In the genomic region with DNA sequence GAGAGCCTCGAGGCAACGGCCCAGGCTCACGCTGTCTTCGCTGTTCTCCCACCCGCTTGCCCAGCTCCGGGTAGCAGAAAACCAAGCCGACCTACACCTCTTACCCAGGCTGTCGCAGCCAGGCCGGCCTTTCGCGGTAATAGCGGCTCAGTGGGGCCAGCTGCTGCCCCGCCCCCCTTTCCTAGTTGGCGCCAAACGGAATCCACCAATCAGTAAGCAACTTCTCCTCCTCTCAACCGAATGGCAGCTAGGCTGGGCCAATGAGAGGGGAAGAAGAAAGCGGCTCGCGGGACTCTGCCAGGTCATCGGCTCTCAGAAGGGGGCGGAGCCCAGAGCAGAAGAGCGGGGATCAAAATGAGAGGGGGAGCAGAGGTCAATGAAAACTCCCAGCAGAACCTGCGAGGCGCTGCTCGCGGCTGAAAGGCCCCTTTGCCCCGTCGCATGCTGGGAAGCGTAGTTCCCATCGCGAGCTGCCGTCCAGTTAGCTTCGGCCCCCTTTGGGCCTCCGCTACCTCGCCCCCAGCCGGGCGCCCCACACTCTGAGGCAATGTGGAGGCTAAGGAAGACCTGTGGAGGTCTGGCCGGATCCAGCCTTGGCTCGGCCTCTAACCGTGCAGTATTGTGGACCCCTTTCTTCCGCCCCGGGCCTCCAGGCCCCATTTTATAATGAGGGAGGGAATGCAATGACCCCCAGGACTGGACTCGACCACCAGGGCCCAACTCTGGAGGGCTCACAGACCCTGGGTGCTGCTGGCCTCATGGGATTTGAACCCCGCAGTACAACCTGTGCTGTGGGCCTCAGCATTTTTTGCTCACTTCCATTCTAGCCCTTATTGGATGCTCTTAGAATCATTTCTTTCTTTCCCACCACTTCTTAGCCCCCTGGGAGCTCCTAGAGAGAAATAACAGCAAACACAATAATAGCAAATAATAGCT, we compare ENCODE assay signal across 8 cellular contexts. TPM values are rescaled to one million over a fixed set of nuclear protein-coding genes. Genes with fewer than 3 reads are reported as not detected.
DNase-seq lines count a peak whose midpoint lies in the region; ATAC-seq and TF ChIP-seq lines count a peak whose summit lies in the region.

A gene (minus strand): TSS at position 152 of the 936 bp plus-strand sequence. CDS start 470 bp downstream, outside the sequence.

- H3K27ac ChIP-seq in Karpas-422 (ENCODE audit: low read length): peak within 1 kb of the TSS; percentile 74
- peak within 1 kb of the TSS; percentile 36 to 82 (median 68) for H3K27ac ChIP-seq in esophagus squamous epithelium

- H3K4me1 ChIP-seq in Karpas-422 (ENCODE audit: low read length) (peaks cover 33% of the 10 kb centered on the region), esophagus squamous epithelium (peaks cover 11 to 22% (median 14%) of the 10 kb centered on the region in 3 donors)

- intact Hi-C loops in esophagus squamous epithelium (cut with DNase I): no loop called here

- peak within 1 kb of the TSS; percentile 91 for H3K9ac ChIP-seq in Karpas-422 (ENCODE audit: low read length)

- H3K36me3 ChIP-seq in Karpas-422 (ENCODE audit: insufficient read depth, low read length) (peaks cover 31% of the 10 kb centered on the region), esophagus squamous epithelium (peaks cover 0 to 3% (median 0%) of the 10 kb centered on the region in 3 donors)

- TF ChIP-seq POLR2A in esophagus squamous epithelium (IDR thresholded peaks at IDR 0.05): no peak

- WGBS in esophagus squamous epithelium, 2 donors: 14 to 17% methylated on average over 23 to 27 of the region's 44 CpGs

- H3K9me3 ChIP-seq in Karpas-422 (ENCODE audit: low read length): no peaks in the 10 kb centered on the region
- no peaks in the 10 kb centered on the region for H3K9me3 ChIP-seq in esophagus squamous epithelium

- ATAC-seq in GM21825 (IDR thresholded peaks at IDR 0.05; ENCODE audit: unreplicated experiment): peak; percentile 92

- no peak for TF ChIP-seq CTCF in esophagus squamous epithelium (IDR thresholded peaks at IDR 0.05)

- H3K4me3 ChIP-seq in Karpas-422 (ENCODE audit: low read length): peak within 1 kb of the TSS; percentile 78
- peak within 1 kb of the TSS; percentile 66 to 83 (median 73) for H3K4me3 ChIP-seq in esophagus squamous epithelium

- no peaks in the 10 kb centered on the region for H4K20me1 ChIP-seq in Karpas-422 (ENCODE audit: insufficient read depth, low read depth, low read length)

- H3K79me2 ChIP-seq in Karpas-422 (ENCODE audit: low read length): peaks cover 46% of the 10 kb centered on the region

- H3K9me2 ChIP-seq in Karpas-422 (replicated peaks; ENCODE audit: insufficient read depth, low read length): no peaks in the 10 kb centered on the region

- peak within 1 kb of the TSS; percentile 90 for H2AFZ ChIP-seq in Karpas-422 (ENCODE audit: low read length)

- peak within 1 kb of the TSS; percentile 92 for H3K4me2 ChIP-seq in Karpas-422 (ENCODE audit: low read depth, low read length, poor library complexity, severe bottlenecking)

- DNase-seq in DMS79 treated with DMSO at 0.1 percent for 48 hours (lab: John Stamatoyannopoulos, UW): peak; percentile 91
- peak; percentile 100 for DNase-seq in Karpas-422
- peak; percentile 100 for DNase-seq in RKO (ENCODE audit: low spot score)
- DNase-seq in activated T-helper 1 cell treated with Interleukin-2 at 50 U/mL for 16 hours (ENCODE audit: low read depth): peak; percentile 88
- peak; percentile 76 for DNase-seq in esophagus squamous epithelium (lab: John Stamatoyannopoulos, UW)
- peak; percentile 99 for DNase-seq in myocyte (ENCODE audit: low read depth)
- peak; percentile 90 to 96 for DNase-seq in stimulated activated CD8-positive, alpha-beta memory T cell treated with anti-CD3 and anti-CD28 coated beads, Interleukin-7, amount 100 ng/mL, for 48 hours (ENCODE audit: extremely low read depth in 1 of 2, low read depth in 1 of 2)

- H3K27me3 ChIP-seq in Karpas-422 (ENCODE audit: low read length): no peaks in the 10 kb centered on the region
- H3K27me3 ChIP-seq in esophagus squamous epithelium: no peaks in the 10 kb centered on the region

RNA-seq across cellular contexts. Expression of the gene that starts here (rescaled TPM):
- total RNA-seq in Karpas-422 (2014; rRNA removed; shearing (Covaris generic); ENCODE audit: low replicate concordance): 12.9 and 17.1 TPM in 2 replicates
- total RNA-seq in esophagus squamous epithelium (10 to 100 TPM in 1 of 4 donors, 1 to 10 TPM in 3; 2.7 to 14.2 (median 7.0) TPM), myocyte (2.2 and 2.5 TPM in 2 replicates)
- 0.62 TPM for polyA plus RNA-seq in myocyte (2012)

Comparison
In these comparisons a context has a peak if more than half of its experiments do, and no peak if none do; other contexts are left out.
1. Peak in every context shown above with its lines: DNase-seq, ATAC-seq, H3K4me3 ChIP-seq and H3K27ac ChIP-seq.